ENCODE assay signal across 26 cellular contexts in genomic region chr10:97119058-97119832, GRCh38.
A peak's percentile ranks its signal among the peaks of the same experiment; 100 is the strongest.
DNase-seq lines count a peak whose midpoint lies in the region; ATAC-seq, FAIRE-seq and TF ChIP-seq lines count a peak whose summit lies in the region.
"Had no signal": no experiment of that assay in that cellular context is flagged by ENCODE, and none has a peak within 500 bp of the region (broad histone marks: within the 10 kb centered on the region; RNA-seq: fewer than 3 reads in every experiment).

No MANE protein-coding gene starts in this region.

- ATAC-seq in HepG2: no peak
- ATAC-seq in right lobe of liver: no peak
- peak; percentile 75 for ATAC-seq in WTC11
- no peak for ATAC-seq in HG02642 (IDR thresholded peaks at IDR 0.05; ENCODE audit: poor library complexity, unreplicated experiment)
- ATAC-seq: A549; CD8-positive, alpha-beta T cell had no signal

- CTCF ChIA-PET in HepG2 (lab: Yijun Ruan, JAX; ENCODE audit: low intra/inter-chr PET ratio, low total read pairs) (no interaction called here), WTC11 (lab: Charles Lee) (interaction anchor here (0.7 to 7.2 kb wide), 8 partner anchors 37 to 477 kb away, joined by 3 to 82 read pairs (median 4); no protein-coding TSS in a partner anchor)

- POLR2A ChIA-PET in HepG2 (lab: Yijun Ruan, JAX): no interaction called here
- POLR2A ChIA-PET in WTC11 (lab: Charles Lee): no interaction called here

- TF ChIP-seq CTCF in HepG2 (CRISPR knock-in tag; IDR thresholded peaks at IDR 0.05) (no peak), right lobe of liver (IDR thresholded peaks at IDR 0.05) (no peak), WTC11 (IDR thresholded peaks at IDR 0.05) (no peak), spleen (IDR thresholded peaks at IDR 0.05 in 8 of 11, conservative IDR thresholded peaks at IDR 0.05 in 3 of 11) (no peak), BE2C (IDR thresholded peaks at IDR 0.05; ENCODE audit: low read depth, low read length) (no peak)

- no peaks in the 10 kb centered on the region; the same call in 1 of the 2 replicates for H3K27me3 Mint-ChIP-seq in WTC11 (ENCODE audit: low read depth)

- BruUV-seq in HepG2 (replicated peaks; lab: Mats Ljungman, UMichigan): no TSS peak

- no peak for TF ChIP-seq POLR2A in HepG2 (IDR thresholded peaks at IDR 0.05; ENCODE audit: insufficient read depth in 1 of 2, low read depth in 2 of 2, low read length in 2 of 2)
- TF ChIP-seq POLR2A in right lobe of liver (IDR thresholded peaks at IDR 0.05): no peak
- TF ChIP-seq POLR2A in spleen (IDR thresholded peaks at IDR 0.05): no peak

- H3K9me3 Mint-ChIP-seq in WTC11: no peaks in the 10 kb centered on the region
- H3K9me3 Mint-ChIP-seq: CD8-positive, alpha-beta T cell; HFFc6; IgD-negative memory B cell had no signal

- peaks cover 11% of the 10 kb centered on the region for H3K4me1 Mint-ChIP-seq in WTC11

- no peak overlapping the region for H3K4me3 ChIP-seq in HepG2 (replicated peaks in 1 of 3; ENCODE audit: insufficient read depth in 1 of 3, low read depth in 2 of 3, low read length in 3 of 3)
- H3K4me3 ChIP-seq in right lobe of liver: no peak overlapping the region
- H3K4me3 ChIP-seq in spleen: no peak overlapping the region
- no peak overlapping the region for H3K4me3 ChIP-seq in BE2C (ENCODE audit: low read depth, low read length)
- H3K4me3 ChIP-seq: A549, BLaER1, MG63 had no signal

- H3K36me3 Mint-ChIP-seq in WTC11: no peaks in the 10 kb centered on the region
- H3K36me3 Mint-ChIP-seq: CD8-positive, alpha-beta T cell; IgD-negative memory B cell had no signal

- no peak for TF ChIP-seq RAD21 in HepG2 (CRISPR knock-in tag; IDR thresholded peaks at IDR 0.05)

- WGBS in HepG2 (ENCODE audit: low lambda C conversion rate): 29% methylated on average over 12 of the region's 21 CpGs
- 54% methylated on average over 5 of the region's 21 CpGs for WGBS in right lobe of liver (ENCODE audit: insufficient coverage, low coverage, low lambda C conversion rate, missing lambda C conversion rate)
- 67 to 75% (median 72%) methylated on average over 21 of the region's 21 CpGs for WGBS in spleen, 5 donors

- TF ChIP-seq EP300 in HepG2 (IDR thresholded peaks at IDR 0.05; ENCODE audit: low read depth in 2 of 2, low read length in 2 of 2): no peak
- TF ChIP-seq EP300 in HepG2 (CRISPR knock-in tag; IDR thresholded peaks at IDR 0.05; ENCODE audit: borderline replicate concordance): no peak

- H2AFZ ChIP-seq in HepG2 (ENCODE audit: low read length): no peak overlapping the region

- H3K4me3 Mint-ChIP-seq in WTC11: peak overlapping the region; percentile 31
- H3K4me3 Mint-ChIP-seq: CD8-positive, alpha-beta T cell; HFFc6; IgD-negative memory B cell had no signal

- H4K20me1 ChIP-seq in HepG2 (ENCODE audit: insufficient read depth, low read length): no peaks in the 10 kb centered on the region
- H4K20me1 ChIP-seq: BLaER1 had no signal

- H3K27me3 ChIP-seq in HepG2 (ENCODE audit: control insufficient read depth in 1 of 2, insufficient read depth in 2 of 2, low read length in 2 of 2): peaks cover 10 to 77% of the 10 kb centered on the region in 2 experiments; a peak in 4 of 5 replicates
- no peaks in the 10 kb centered on the region for H3K27me3 ChIP-seq in right lobe of liver
- H3K27me3 ChIP-seq in spleen (replicated peaks in 1 of 7): peaks cover 0 to 34% (median 6%) of the 10 kb centered on the region in 7 donors
- H3K27me3 ChIP-seq in BE2C: no peaks in the 10 kb centered on the region
- H3K27me3 ChIP-seq: BLaER1, MG63 had no signal

- DNase-seq in HepG2 (ENCODE audit: low spot score) (no peak), right lobe of liver (no peak), WTC11 (ENCODE audit: low spot score) (no peak), left kidney (ENCODE audit: low read depth, low spot score) (peak; percentile 80), spleen (peak; percentile 49), BE2C (no peak)
- no peak for DNase-seq in effector CD8-positive, alpha-beta T cell (lab: John Stamatoyannopoulos, UW)
- DNase-seq: CD8-positive, alpha-beta T cell; GOT3; HFFc6; Kasumi-1; MG63; NCI-H1048; NCI-H1436 treated with DMSO at 0.1 percent for 48 hours; NCI-H2081; NCI-H774; OCI-M1; Right ventricle myocardium superior had no signal

- no peak for FAIRE-seq in HepG2 (lab: Jason Lieb, UNC)
- FAIRE-seq: A549, D721Med, GM12892, GM18507 had no signal

- H3K4me2 ChIP-seq in HepG2 (ENCODE audit: low read depth, low read length): no peak overlapping the region
- H3K4me2 ChIP-seq: A549, BLaER1 had no signal

- H3K27ac ChIP-seq in HepG2 (ENCODE audit: extremely low read length, insufficient read depth, low read length) (no peak overlapping the region), right lobe of liver (no peak overlapping the region), spleen (no peak overlapping the region)
- H3K27ac ChIP-seq: A549, BLaER1, HL-60 had no signal

- no peak overlapping the region for H3K27ac Mint-ChIP-seq in WTC11
- H3K27ac Mint-ChIP-seq: CD8-positive, alpha-beta T cell; HFFc6; IgD-negative memory B cell had no signal

- in situ Hi-C loops in HepG2 (cut with HindIII; ENCODE audit: extremely low pct_ligation_motif_present, low pct_unique_long_range_greater_than_20kb): no loop called here

- no peaks in the 10 kb centered on the region for H3K79me2 ChIP-seq in HepG2 (ENCODE audit: insufficient read depth, low read length)

- intact Hi-C loops in HepG2 (cut with micrococcal nuclease; ENCODE audit: unreplicated experiment): loop anchor here (5.0 kb wide), 1 partner anchor 37 kb away; no protein-coding TSS in a partner anchor
- intact Hi-C loops in right lobe of liver (cut with DNase I): no loop called here
- intact Hi-C loops in spleen (cut with DNase I; ENCODE audit: low total_unique reads): no loop called here

- H3K9me3 ChIP-seq in HepG2 (ENCODE audit: low read length) (no peaks in the 10 kb centered on the region), right lobe of liver (no peaks in the 10 kb centered on the region), spleen (no peaks in the 10 kb centered on the region), BE2C (no peaks in the 10 kb centered on the region)
- H3K9me3 ChIP-seq: A549, BLaER1, MG63 had no signal

- H3K9ac ChIP-seq in HepG2 (ENCODE audit: insufficient read depth, low read depth, low read length): no peak overlapping the region
- H3K9ac ChIP-seq: BLaER1 had no signal

- H3K4me1 ChIP-seq in HepG2 (ENCODE audit: insufficient read depth, low read length) (peaks cover 7% of the 10 kb centered on the region; the same call in 1 of the 2 replicates), right lobe of liver (no peaks in the 10 kb centered on the region), spleen (no peaks in the 10 kb centered on the region), BE2C (no peaks in the 10 kb centered on the region)
- H3K4me1 ChIP-seq: A549 had no signal

- H3K36me3 ChIP-seq in HepG2 (replicated peaks in 1 of 2; ENCODE audit: control insufficient read depth in 1 of 2, insufficient read depth in 2 of 2, low read length in 2 of 2): no peaks in the 10 kb centered on the region
- H3K36me3 ChIP-seq in right lobe of liver: no peaks in the 10 kb centered on the region
- H3K36me3 ChIP-seq in spleen: no peaks in the 10 kb centered on the region
- H3K36me3 ChIP-seq in BE2C: no peaks in the 10 kb centered on the region
- H3K36me3 ChIP-seq: BLaER1, MG63 had no signal

TF ChIP-seq in HepG2, 621 proteins besides CTCF, POLR2A, EP300 and RAD21 (continues in another document):
- TF ChIP-seq NR2F6 (IDR thresholded peaks at IDR 0.05) (0 out of 2 replicates have a peak, but pooled peaks have one; percentile 14), NR2F6 (CRISPR knock-in tag; IDR thresholded peaks at IDR 0.05) (no peak)

TF ChIP-seq in WTC11, 78 proteins besides CTCF, POLR2A, EP300 and RAD21:
- TF ChIP-seq, protein P1, sequence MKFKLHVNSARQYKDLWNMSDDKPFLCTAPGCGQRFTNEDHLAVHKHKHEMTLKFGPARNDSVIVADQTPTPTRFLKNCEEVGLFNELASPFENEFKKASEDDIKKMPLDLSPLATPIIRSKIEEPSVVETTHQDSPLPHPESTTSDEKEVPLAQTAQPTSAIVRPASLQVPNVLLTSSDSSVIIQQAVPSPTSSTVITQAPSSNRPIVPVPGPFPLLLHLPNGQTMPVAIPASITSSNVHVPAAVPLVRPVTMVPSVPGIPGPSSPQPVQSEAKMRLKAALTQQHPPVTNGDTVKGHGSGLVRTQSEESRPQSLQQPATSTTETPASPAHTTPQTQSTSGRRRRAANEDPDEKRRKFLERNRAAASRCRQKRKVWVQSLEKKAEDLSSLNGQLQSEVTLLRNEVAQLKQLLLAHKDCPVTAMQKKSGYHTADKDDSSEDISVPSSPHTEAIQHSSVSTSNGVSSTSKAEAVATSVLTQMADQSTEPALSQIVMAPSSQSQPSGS (CRISPR knock-in tag; IDR thresholded peaks at IDR 0.05; ENCODE audit: borderline replicate concordance, low read depth): no peak
- peak; percentile 16; the same call in 1 of the 2 replicates for TF ChIP-seq NR2C2 (CRISPR knock-in tag; IDR thresholded peaks at IDR 0.05)
- peak; percentile 55 for TF ChIP-seq NFYB (CRISPR knock-in tag; conservative IDR thresholded peaks at IDR 0.05; ENCODE audit: low read depth)
- no peak for TF ChIP-seq TCF7 (CRISPR knock-in tag; IDR thresholded peaks at IDR 0.05; ENCODE audit: low read depth)
TF ChIP-seq in WTC11: peak in this region for 2.

Comparison
In these comparisons a context has a peak if more than half of its experiments do, and no peak if none do; other contexts are left out.
1. DNase-seq: peak in left kidney (single experiment) and spleen (single experiment); none in HepG2 (single experiment), right lobe of liver (0 of 3), WTC11 (single experiment), effector CD8-positive, alpha-beta T cell (single experiment) and BE2C (single experiment).
2. Of the 50 proteins assayed by ChIP-seq in both HepG2 and WTC11: peak only in HepG2: none; only in WTC11: NFYB and NR2C2; in both: none; in neither: 48.